Comparison of ENCODE assay signal across 9 cellular contexts in the genomic region with DNA sequence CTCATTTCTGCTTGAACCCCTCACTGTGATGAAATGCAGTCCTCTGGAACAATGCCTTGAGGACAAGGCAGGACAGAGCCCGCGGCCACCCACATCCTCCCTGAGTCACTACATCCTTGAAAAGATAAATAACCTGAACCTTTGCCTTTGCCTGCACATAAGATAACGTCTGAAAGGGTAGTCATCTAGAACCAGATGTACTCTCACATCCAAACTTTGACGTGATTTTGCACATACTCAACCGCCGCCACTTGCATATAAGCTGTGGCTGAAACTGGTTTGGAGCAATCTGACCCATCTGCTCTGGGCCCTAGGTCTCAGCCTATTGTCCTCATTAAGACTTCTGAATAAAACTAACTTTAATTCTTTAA.
DNase-seq lines count a peak whose midpoint lies in the region; ATAC-seq and TF ChIP-seq lines count a peak whose summit lies in the region.
"Had no signal": no experiment of that assay in that cellular context is flagged by ENCODE, and none has a peak within 500 bp of the region (broad histone marks: within the 10 kb centered on the region; RNA-seq: fewer than 3 reads in every experiment).

No MANE protein-coding gene starts in this region.

- in situ Hi-C loops in GM13977 (cut with MboI; ENCODE audit: low pct_unique_long_range_greater_than_20kb, low sequenced_read_pairs, unreplicated experiment): no loop called here

- peaks cover 17% of the 10 kb centered on the region for H3K4me1 Mint-ChIP-seq in T-helper 2 cell treated with Interferon-gamma antibody and Interleukin-4, amounts not matched to agents 5 μg/mL and 100 μg/mL, for 36 hours (ENCODE audit: low read depth)
- H3K4me1 Mint-ChIP-seq: brain had no signal

- TF ChIP-seq POLR2A in stomach (IDR thresholded peaks at IDR 0.05): no peak

- no peak overlapping the region for H3K4me3 ChIP-seq in stomach

- no peak overlapping the region for H3K27ac ChIP-seq in stomach

- peak; percentile 38 for DNase-seq in GM13977 (ENCODE audit: low spot score)
- DNase-seq in T-helper 2 cell treated with Interferon-gamma antibody and Interleukin-4, amounts not matched to agents 5 μg/mL and 100 μg/mL, for 36 hours (ENCODE audit: low spot score): peak; percentile 80
- DNase-seq in left kidney (ENCODE audit: low read depth, low spot score): peak; percentile 9
- DNase-seq in epidermal melanocyte (ENCODE audit: insufficient read length, low spot score): no peak
- no peak for DNase-seq in stomach
- no peak for DNase-seq in central memory CD4-positive, alpha-beta T cell
- DNase-seq in iPS-NIHi7 (ENCODE audit: extremely low spot score): no peak

- WGBS in stomach, 5 donors: 24 to 36% (median 31%) methylated on average over 6 of the region's 6 CpGs

- peak; percentile 58 for ATAC-seq in HG02642 (IDR thresholded peaks at IDR 0.05; ENCODE audit: poor library complexity, unreplicated experiment)

- H3K27ac Mint-ChIP-seq in T-helper 2 cell treated with Interferon-gamma antibody and Interleukin-4, amounts not matched to agents 5 μg/mL and 100 μg/mL, for 36 hours: peak overlapping the region; percentile 41
- H3K27ac Mint-ChIP-seq: brain had no signal

- H3K9me3 ChIP-seq in stomach: no peaks in the 10 kb centered on the region

- peaks cover 0 to 5% (median 2%) of the 10 kb centered on the region in 4 donors for H3K4me1 ChIP-seq in stomach

- H3K9me3 Mint-ChIP-seq in T-helper 2 cell treated with Interferon-gamma antibody and Interleukin-4, amounts not matched to agents 5 μg/mL and 100 μg/mL, for 36 hours: no peaks in the 10 kb centered on the region

- intact Hi-C loops in stomach (cut with DNase I; ENCODE audit: low total_unique reads): no loop called here

- TF ChIP-seq EP300 in stomach (IDR thresholded peaks at IDR 0.05): no peak

- peaks cover 10% of the 10 kb centered on the region for H3K27me3 Mint-ChIP-seq in T-helper 2 cell treated with Interferon-gamma antibody and Interleukin-4, amounts not matched to agents 5 μg/mL and 100 μg/mL, for 36 hours (ENCODE audit: low read depth)
- H3K27me3 Mint-ChIP-seq: brain had no signal

- TF ChIP-seq CTCF in GM13977 (IDR thresholded peaks at IDR 0.05; ENCODE audit: extremely low read depth, insufficient read depth, missing control alignments) (no peak), stomach (IDR thresholded peaks at IDR 0.05) (no peak)

- H3K36me3 ChIP-seq in stomach: no peaks in the 10 kb centered on the region

- H3K36me3 Mint-ChIP-seq in T-helper 2 cell treated with Interferon-gamma antibody and Interleukin-4, amounts not matched to agents 5 μg/mL and 100 μg/mL, for 36 hours (ENCODE audit: low read depth): no peaks in the 10 kb centered on the region
- H3K36me3 Mint-ChIP-seq: brain had no signal

- peak overlapping the region; percentile 22 for H3K4me3 Mint-ChIP-seq in T-helper 2 cell treated with Interferon-gamma antibody and Interleukin-4, amounts not matched to agents 5 μg/mL and 100 μg/mL, for 36 hours
- H3K4me3 Mint-ChIP-seq: brain had no signal

- no peaks in the 10 kb centered on the region for H3K27me3 ChIP-seq in stomach

Comparison
In these comparisons a context has a peak if more than half of its experiments do, and no peak if none do; other contexts are left out.
1. DNase-seq: peak in GM13977 (single experiment), T-helper 2 cell treated with Interferon-gamma antibody and Interleukin-4, amounts not matched to agents 5 μg/mL and 100 μg/mL, for 36 hours (single experiment) and left kidney (single experiment); none in epidermal melanocyte (single experiment), stomach (single experiment), central memory CD4-positive, alpha-beta T cell (single experiment) and iPS-NIHi7 (single experiment).